Comparison of ENCODE assay signal across 10 cellular contexts in the genomic region with DNA sequence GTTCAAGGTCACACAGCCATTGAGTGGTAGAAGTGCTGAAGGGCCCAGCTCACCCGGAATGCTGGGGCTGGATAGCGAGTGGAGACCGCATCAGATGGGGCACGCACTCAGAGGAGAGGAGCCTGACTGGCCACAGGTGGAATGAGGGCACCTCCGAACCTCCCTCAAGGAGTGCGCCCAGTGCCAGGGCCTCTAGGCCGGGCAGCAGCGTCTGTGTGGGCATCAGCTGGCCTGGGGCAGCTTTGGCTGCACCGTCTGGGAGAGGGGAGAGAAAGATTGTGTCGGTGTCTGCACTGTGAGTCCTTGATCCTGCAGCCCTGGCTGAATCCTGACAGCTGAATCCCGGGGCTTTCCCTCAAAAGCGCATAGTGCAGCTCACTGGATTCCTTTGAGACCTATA. TPM values are rescaled to one million over a fixed set of nuclear protein-coding genes. Genes with fewer than 3 reads are reported as not detected.
DNase-seq lines count a peak whose midpoint lies in the region; ATAC-seq and TF ChIP-seq lines count a peak whose summit lies in the region.
"Had no signal": no experiment of that assay in that cellular context is flagged by ENCODE, and none has a peak within 500 bp of the region (broad histone marks: within the 10 kb centered on the region; RNA-seq: fewer than 3 reads in every experiment).

No MANE protein-coding gene starts in this region.

- peaks cover 48% of the 10 kb centered on the region for H3K27me3 Mint-ChIP-seq in WTC11 (ENCODE audit: low read depth)

- H3K27ac ChIP-seq in heart left ventricle (no peak overlapping the region), psoas muscle (no peak overlapping the region)
- H3K27ac ChIP-seq: SK-N-MC had no signal

- DNase-seq in WTC11 (ENCODE audit: low spot score) (no peak), heart left ventricle (no peak), psoas muscle (no peak), putamen (ENCODE audit: low spot score) (no peak), GOT3 (lab: John Stamatoyannopoulos, UW) (no peak)
- DNase-seq: Karpas-422 had no signal

- peak overlapping the region; percentile 65 for H3K4me3 Mint-ChIP-seq in WTC11

- peak overlapping the region in 8 of 12 donors; percentile 57 to 74 (median 64) for H3K4me3 ChIP-seq in heart left ventricle
- H3K4me3 ChIP-seq in psoas muscle: peak overlapping the region; percentile 66

- H3K36me3 Mint-ChIP-seq in WTC11: no peaks in the 10 kb centered on the region

- H3K36me3 ChIP-seq in ES-I3 (ENCODE audit: insufficient read depth, low read length): no peaks in the 10 kb centered on the region
- H3K36me3 ChIP-seq in heart left ventricle: no peaks in the 10 kb centered on the region
- no peaks in the 10 kb centered on the region for H3K36me3 ChIP-seq in psoas muscle (ENCODE audit: insufficient read depth in 1 of 2, low read depth in 1 of 2)

- no peak for ATAC-seq in WTC11
- peak in 1 of 4 donors; percentile 13 for ATAC-seq in heart left ventricle
- ATAC-seq in psoas muscle: no peak
- no peak for ATAC-seq in GM21423 (IDR thresholded peaks at IDR 0.05; ENCODE audit: unreplicated experiment)
- ATAC-seq in HG03025 (IDR thresholded peaks at IDR 0.05; ENCODE audit: low FRiP score, unreplicated experiment): no peak

- intact Hi-C loops in heart left ventricle (cut with DNase I): no loop called here
- intact Hi-C loops in psoas muscle (cut with DNase I): no loop called here

- H3K9ac ChIP-seq in ES-I3 (ENCODE audit: low read depth, low read length): peak overlapping the region; percentile 58; the same call in 1 of the 2 replicates

- H3K9me3 ChIP-seq in ES-I3 (ENCODE audit: control insufficient read depth, insufficient read depth, low read length) (no peaks in the 10 kb centered on the region), heart left ventricle (no peaks in the 10 kb centered on the region), psoas muscle (no peaks in the 10 kb centered on the region)

- CTCF ChIA-PET in WTC11 (lab: Charles Lee): interaction anchor here (0.6 to 1.8 kb wide), 7 partner anchors 9 to 189 kb away, joined by 3 to 6 read pairs (median 4); no protein-coding TSS in a partner anchor

- POLR2A ChIA-PET in WTC11 (lab: Charles Lee): interaction anchor here (1.4 kb wide), 1 partner anchor 104 kb away, joined by 4 read pairs; no protein-coding TSS in a partner anchor

- TF ChIP-seq CTCF in WTC11 (IDR thresholded peaks at IDR 0.05) (no peak), heart left ventricle (IDR thresholded peaks at IDR 0.05) (no peak), psoas muscle (IDR thresholded peaks at IDR 0.05) (no peak)

- no peak overlapping the region for H3K27ac Mint-ChIP-seq in WTC11

- H3K4me1 ChIP-seq in ES-I3 (ENCODE audit: insufficient read depth, low read length) (peaks cover 10% of the 10 kb centered on the region; the same call in 1 of the 2 replicates), heart left ventricle (peaks cover 0 to 16% (median 7%) of the 10 kb centered on the region in 12 donors), psoas muscle (no peaks in the 10 kb centered on the region)

- no peak for TF ChIP-seq POLR2A in heart left ventricle (IDR thresholded peaks at IDR 0.05)

- H3K4me1 Mint-ChIP-seq in WTC11: peaks cover 41% of the 10 kb centered on the region

- WGBS in heart left ventricle, 4 donors: 84 to 97% (median 87%) methylated on average over 7 to 12 of the region's 12 CpGs
- WGBS in psoas muscle, 3 donors: 59 to 69% (median 61%) methylated on average over 12 of the region's 12 CpGs

- no peaks in the 10 kb centered on the region for H3K9me3 Mint-ChIP-seq in WTC11

- peaks cover 0 to 5% (median 0%) of the 10 kb centered on the region in 9 donors for H3K27me3 ChIP-seq in heart left ventricle
- peaks cover 0 to 25% (median 3%) of the 10 kb centered on the region in 3 donors for H3K27me3 ChIP-seq in psoas muscle (ENCODE audit: insufficient read depth in 3 of 3, low read length in 2 of 3)

TF ChIP-seq in WTC11, 78 proteins besides CTCF, POLR2A, EP300 and RAD21:
- no peak for TF ChIP-seq NR2C2 (CRISPR knock-in tag; IDR thresholded peaks at IDR 0.05)
- TF ChIP-seq MYBL2 (CRISPR knock-in tag; IDR thresholded peaks at IDR 0.05): 0 out of 2 replicates have a peak, but pooled peaks have one; percentile 14

RNA-seq across cellular contexts. Expression of a gene that starts 0.7 kb away (rescaled TPM):
- 6.1 to 7.9 TPM (median 7.4 TPM) in 3 replicates for total RNA-seq in WTC11 (2021)
- total RNA-seq in heart left ventricle: 1 to 10 TPM in 5 of 9 donors, under 1 TPM in 4; 0.42 to 3.4 (median 1.1) TPM
- 1 to 10 TPM in 1 of 2 donors, under 1 TPM in 1; 0.88 to 1.2 TPM for polyA plus RNA-seq in heart left ventricle
- 1 to 10 TPM in 1 of 4 donors, under 1 TPM in 3; 0.46 to 1.2 (median 0.92) TPM for total RNA-seq in psoas muscle
- under 1 TPM; 0.18 to 0.30 (median 0.20) TPM for polyA plus RNA-seq in psoas muscle
